Comparison of ENCODE assay signal across 8 cellular contexts in genomic region chr5:159097461-159098284, GRCh38. TPM values are rescaled to one million over a fixed set of nuclear protein-coding genes. Genes with fewer than 3 reads are reported as not detected.
DNase-seq lines count a peak whose midpoint lies in the region; ATAC-seq, FAIRE-seq and TF ChIP-seq lines count a peak whose summit lies in the region.

No MANE protein-coding gene starts in this region.

- POLR2A ChIA-PET in HEK293 (lab: Yijun Ruan, JAX), result no interaction called here

- CTCF ChIA-PET in HEK293 (lab: Yijun Ruan, JAX), result interaction anchor here (0.6 kb wide), 1 partner anchor 923 kb away, joined by 4 read pairs; no protein-coding TSS in a partner anchor

- H3K4me1 ChIP-seq in HEK293 (ENCODE audit: control insufficient read depth, insufficient read depth, low read length), result peaks cover 10% of the 10 kb centered on the region; the same call in 1 of the 2 replicates
- H3K4me1 ChIP-seq in astrocyte (ENCODE audit: insufficient read depth, low read length), result peaks cover 16% of the 10 kb centered on the region

- peaks cover 4% of the 10 kb centered on the region for H4K20me1 ChIP-seq in astrocyte (ENCODE audit: insufficient read depth, low read length)

- H3K27me3 Mint-ChIP-seq in astrocyte (ENCODE audit: low read depth, unreplicated experiment), result peaks cover 62% of the 10 kb centered on the region
- H3K27me3 Mint-ChIP-seq in type B pancreatic cell, result peaks cover 95% of the 10 kb centered on the region

- H3K9ac ChIP-seq in astrocyte (ENCODE audit: low read length), result peak overlapping the region; percentile 89

- H3K4me3 ChIP-seq in HEK293 (ENCODE audit: low read depth, low read length) (no peak overlapping the region), astrocyte (ENCODE audit: insufficient read depth, low read depth, low read length) (peak overlapping the region; percentile 67)

- H3K79me2 ChIP-seq in astrocyte (ENCODE audit: insufficient read depth, low read length), result peaks cover 33% of the 10 kb centered on the region

- peak overlapping the region; percentile 95 for H3K4me2 ChIP-seq in astrocyte (ENCODE audit: low read length)

- H3K36me3 Mint-ChIP-seq in astrocyte (ENCODE audit: low read depth, unreplicated experiment), result no peaks in the 10 kb centered on the region
- peaks cover 15% of the 10 kb centered on the region for H3K36me3 Mint-ChIP-seq in type B pancreatic cell

- H3K27ac Mint-ChIP-seq in astrocyte (ENCODE audit: unreplicated experiment) (no peak overlapping the region), type B pancreatic cell (peak overlapping the region; percentile 78)

- no peak for ATAC-seq in HG03039 (IDR thresholded peaks at IDR 0.05; ENCODE audit: unreplicated experiment)

- H3K4me1 Mint-ChIP-seq in astrocyte (ENCODE audit: low read depth, unreplicated experiment) (peaks cover 8% of the 10 kb centered on the region), type B pancreatic cell (ENCODE audit: unreplicated experiment) (peaks cover 31% of the 10 kb centered on the region)

- FAIRE-seq in astrocyte (lab: Jason Lieb, UNC) (no peak), D721Med (lab: Jason Lieb, UNC) (no peak)

- H3K9me3 ChIP-seq in HEK293 (ENCODE audit: control insufficient read depth, insufficient read depth, low read depth, low read length) (no peaks in the 10 kb centered on the region), astrocyte (ENCODE audit: insufficient read depth, low read depth, low read length) (no peaks in the 10 kb centered on the region)

- H2AFZ ChIP-seq in astrocyte (ENCODE audit: low read depth, low read length), result peak overlapping the region; percentile 30

- DNase-seq in D341Med (ENCODE audit: low spot score), result peak; percentile 34
- DNase-seq in astrocyte (ENCODE audit: low read depth), result peak; percentile 27
- no peak for DNase-seq in type B pancreatic cell (ENCODE audit: extremely low spot score, unreplicated experiment)
- DNase-seq in D721Med (ENCODE audit: insufficient read length, low spot score), result no peak
- no peak for DNase-seq in NCI-H2081 (lab: John Stamatoyannopoulos, UW)

- peaks cover 31% of the 10 kb centered on the region for H3K27me3 ChIP-seq in astrocyte (ENCODE audit: insufficient read depth, low read length)
- H3K27me3 ChIP-seq in layer of hippocampus (ENCODE audit: control insufficient read depth, insufficient read depth, low read length), result peaks cover 30% of the 10 kb centered on the region

- TF ChIP-seq CTCF in HEK293 (tag by site-specific recombination; IDR thresholded peaks at IDR 0.05) (no peak), astrocyte (IDR thresholded peaks at IDR 0.05; ENCODE audit: insufficient read depth, low read depth, low read length) (no peak), type B pancreatic cell (conservative IDR thresholded peaks at IDR 0.05) (no peak), D721Med (IDR thresholded peaks at IDR 0.05; ENCODE audit: insufficient read depth, missing control alignments) (no peak)

- no peak overlapping the region for H3K27ac ChIP-seq in HEK293 (ENCODE audit: extremely low read depth, low read depth, low read length)
- H3K27ac ChIP-seq in astrocyte (ENCODE audit: low read depth, low read length), result peak overlapping the region; percentile 65
- H3K27ac ChIP-seq in layer of hippocampus (ENCODE audit: low read depth, low read length), result peak overlapping the region; percentile 52

- peak overlapping the region; percentile 83 for H3K4me3 Mint-ChIP-seq in astrocyte (ENCODE audit: unreplicated experiment)
- peak overlapping the region; percentile 92 for H3K4me3 Mint-ChIP-seq in type B pancreatic cell

- H3K36me3 ChIP-seq in HEK293 (ENCODE audit: control insufficient read depth in 2 of 2, insufficient read depth in 1 of 2, low read length in 2 of 2) (no peaks in the 10 kb centered on the region), astrocyte (ENCODE audit: insufficient read depth, low read length) (no peaks in the 10 kb centered on the region)

- H3K9me3 Mint-ChIP-seq in astrocyte (ENCODE audit: unreplicated experiment), result no peaks in the 10 kb centered on the region
- H3K9me3 Mint-ChIP-seq in type B pancreatic cell, result no peaks in the 10 kb centered on the region

TF ChIP-seq in HEK293, 187 proteins besides CTCF, POLR2A, EP300 and RAD21:
- TF ChIP-seq PRDM1 (tag by site-specific recombination; IDR thresholded peaks at IDR 0.05), result peak; percentile 55; the same call in 1 of the 2 replicates
- no peak for TF ChIP-seq HOXD13 (CRISPR knock-in tag; IDR thresholded peaks at IDR 0.05; ENCODE audit: borderline replicate concordance)
- TF ChIP-seq, protein P1, sequence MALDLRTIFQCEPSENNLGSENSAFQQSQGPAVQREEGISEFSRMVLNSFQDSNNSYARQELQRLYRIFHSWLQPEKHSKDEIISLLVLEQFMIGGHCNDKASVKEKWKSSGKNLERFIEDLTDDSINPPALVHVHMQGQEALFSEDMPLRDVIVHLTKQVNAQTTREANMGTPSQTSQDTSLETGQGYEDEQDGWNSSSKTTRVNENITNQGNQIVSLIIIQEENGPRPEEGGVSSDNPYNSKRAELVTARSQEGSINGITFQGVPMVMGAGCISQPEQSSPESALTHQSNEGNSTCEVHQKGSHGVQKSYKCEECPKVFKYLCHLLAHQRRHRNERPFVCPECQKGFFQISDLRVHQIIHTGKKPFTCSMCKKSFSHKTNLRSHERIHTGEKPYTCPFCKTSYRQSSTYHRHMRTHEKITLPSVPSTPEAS (tag by site-specific recombination; IDR thresholded peaks at IDR 0.05), result peak; percentile 62; the same call in 1 of the 2 replicates
- no peak for TF ChIP-seq ZNF155 (tag by site-specific recombination; IDR thresholded peaks at IDR 0.05)
- no peak for TF ChIP-seq MEIS1 (CRISPR knock-in tag; IDR thresholded peaks at IDR 0.05; ENCODE audit: borderline replicate concordance)

RNA-seq across cellular contexts. Expression of gene EBF1, which starts 2.0 kb away (rescaled TPM):
- total RNA-seq in astrocyte (2.0 and 2.5 TPM in 2 replicates), type B pancreatic cell (ENCODE audit: low replicate concordance) (2.2 and 73.2 TPM in 2 replicates)

Comparison
In these comparisons a context has a peak if more than half of its experiments do, and no peak if none do; other contexts are left out.
1. DNase-seq: peak in D341Med (single experiment) and astrocyte (single experiment); none in type B pancreatic cell (single experiment), D721Med (single experiment) and NCI-H2081 (0 of 2).